In genomic region chr16:77919761-77920415, GRCh38 we compare ENCODE assay signal across 23 cellular contexts.
"Had no signal": no experiment of that assay in that cellular context is flagged by ENCODE, and none has a peak within 500 bp of the region (broad histone marks: within the 10 kb centered on the region; RNA-seq: fewer than 3 reads in every experiment).

No MANE protein-coding gene starts in this region.

- H2AFZ ChIP-seq: hepatocyte had no signal

- H3K36me3 ChIP-seq: gastroesophageal sphincter, vagina had no signal

- H3K9me3 Mint-ChIP-seq: activated CD4-positive, alpha-beta memory T cell treated with anti-CD3 and anti-CD28 coated beads, Interleukin-2, amount 10 ng/mL, durations not matched to agents 7 days and 5 days; activated CD4-positive, alpha-beta T cell treated with anti-CD3 and anti-CD28 coated beads, Interleukin-2, amount 10 ng/mL, durations not matched to agents 7 days and 5 days; activated naive CD4-positive, alpha-beta T cell treated with anti-CD3 and anti-CD28 coated beads, Interleukin-2, amount 10 ng/mL, durations not matched to agents 7 days and 5 days; activated T-cell treated with anti-CD3 and anti-CD28 coated beads, Interleukin-2, amount 50 U/mL, for 24 hours; memory B cell; natural killer cell; stimulated activated effector memory CD8-positive, alpha-beta T cell treated with anti-CD3 and anti-CD28 coated beads, Interleukin-12 subunit alpha, Interleukin-12 subunit beta, amount 100 ng/mL, for 72 hours; stimulated activated naive CD8-positive, alpha-beta T cell treated with anti-CD3 and anti-CD28 coated beads, Interleukin-15, Interleukin-2, amounts not matched to agents 100 ng/mL and 50 ng/mL, for 24 hours; type B pancreatic cell had no signal

- H3K79me2 ChIP-seq: hepatocyte had no signal

- H3K4me3 Mint-ChIP-seq: activated CD4-positive, alpha-beta memory T cell treated with anti-CD3 and anti-CD28 coated beads, Interleukin-2, amount 10 ng/mL, durations not matched to agents 7 days and 5 days; activated CD4-positive, alpha-beta T cell treated with anti-CD3 and anti-CD28 coated beads, Interleukin-2, amount 10 ng/mL, durations not matched to agents 7 days and 5 days; activated naive CD4-positive, alpha-beta T cell treated with anti-CD3 and anti-CD28 coated beads, Interleukin-2, amount 10 ng/mL, durations not matched to agents 7 days and 5 days; activated T-cell treated with anti-CD3 and anti-CD28 coated beads, Interleukin-2, amount 50 U/mL, for 24 hours; memory B cell; natural killer cell; stimulated activated effector memory CD8-positive, alpha-beta T cell treated with anti-CD3 and anti-CD28 coated beads, Interleukin-12 subunit alpha, Interleukin-12 subunit beta, amount 100 ng/mL, for 72 hours; stimulated activated naive CD8-positive, alpha-beta T cell treated with anti-CD3 and anti-CD28 coated beads, Interleukin-15, Interleukin-2, amounts not matched to agents 100 ng/mL and 50 ng/mL, for 24 hours; type B pancreatic cell had no signal

- H3K4me3 ChIP-seq: gastroesophageal sphincter, hepatocyte, vagina had no signal

- H3K27me3 ChIP-seq: gastroesophageal sphincter, hepatocyte, vagina had no signal

- H3K9me3 ChIP-seq: gastroesophageal sphincter, vagina had no signal

- ATAC-seq: activated CD4-positive, CD25-positive, alpha-beta regulatory T cell treated with anti-CD3 and anti-CD28 coated beads, Interleukin-2, amount 50 U/mL, for 24 hours; gastroesophageal sphincter; left colon; natural killer cell; sciatic nerve; stimulated activated effector memory CD8-positive, alpha-beta T cell treated with anti-CD3 and anti-CD28 coated beads, Interleukin-12 subunit alpha, Interleukin-12 subunit beta, amount 100 ng/mL, for 72 hours had no signal

- DNase-seq: activated CD4-positive, alpha-beta memory T cell treated with anti-CD3 and anti-CD28 coated beads, Interleukin-2, amount 10 ng/mL, durations not matched to agents 7 days and 5 days; activated CD4-positive, alpha-beta T cell treated with anti-CD3 and anti-CD28 coated beads, Interleukin-2, amount 10 ng/mL, durations not matched to agents 7 days and 5 days; activated CD8-positive, alpha-beta memory T cell treated with anti-CD3 and anti-CD28 coated beads, Interleukin-2, amount 50 U/mL, for 48 hours; activated gamma-delta T cell; activated naive CD4-positive, alpha-beta T cell treated with anti-CD3 and anti-CD28 coated beads, Interleukin-2, amount 10 ng/mL, durations not matched to agents 7 days and 5 days; activated T-cell treated with anti-CD3 and anti-CD28 coated beads, Interleukin-2, amount 50 U/mL, for 24 hours; amniotic stem cell; effector memory CD4-positive, alpha-beta T cell; left colon; natural killer cell; posterior cingulate gyrus; small intestine; stimulated activated CD4-positive, alpha-beta T cell treated with anti-CD3 and anti-CD28 coated beads, Interleukin-4, amount 100 ng/mL, for 24 hours; T-helper 1 cell had no signal

- H3K4me1 Mint-ChIP-seq: activated CD4-positive, alpha-beta memory T cell treated with anti-CD3 and anti-CD28 coated beads, Interleukin-2, amount 10 ng/mL, durations not matched to agents 7 days and 5 days; activated CD4-positive, alpha-beta T cell treated with anti-CD3 and anti-CD28 coated beads, Interleukin-2, amount 10 ng/mL, durations not matched to agents 7 days and 5 days; activated naive CD4-positive, alpha-beta T cell treated with anti-CD3 and anti-CD28 coated beads, Interleukin-2, amount 10 ng/mL, durations not matched to agents 7 days and 5 days; memory B cell; natural killer cell; stimulated activated effector memory CD8-positive, alpha-beta T cell treated with anti-CD3 and anti-CD28 coated beads, Interleukin-12 subunit alpha, Interleukin-12 subunit beta, amount 100 ng/mL, for 72 hours had no signal

- H3K4me1 ChIP-seq: vagina had no signal

- H3K27ac Mint-ChIP-seq: activated CD4-positive, alpha-beta memory T cell treated with anti-CD3 and anti-CD28 coated beads, Interleukin-2, amount 10 ng/mL, durations not matched to agents 7 days and 5 days; activated CD4-positive, alpha-beta T cell treated with anti-CD3 and anti-CD28 coated beads, Interleukin-2, amount 10 ng/mL, durations not matched to agents 7 days and 5 days; activated naive CD4-positive, alpha-beta T cell treated with anti-CD3 and anti-CD28 coated beads, Interleukin-2, amount 10 ng/mL, durations not matched to agents 7 days and 5 days; activated T-cell treated with anti-CD3 and anti-CD28 coated beads, Interleukin-2, amount 50 U/mL, for 24 hours; memory B cell; natural killer cell; stimulated activated effector memory CD8-positive, alpha-beta T cell treated with anti-CD3 and anti-CD28 coated beads, Interleukin-12 subunit alpha, Interleukin-12 subunit beta, amount 100 ng/mL, for 72 hours; stimulated activated naive CD8-positive, alpha-beta T cell treated with anti-CD3 and anti-CD28 coated beads, Interleukin-15, Interleukin-2, amounts not matched to agents 100 ng/mL and 50 ng/mL, for 24 hours; type B pancreatic cell had no signal

- H3K36me3 Mint-ChIP-seq: activated naive CD4-positive, alpha-beta T cell treated with anti-CD3 and anti-CD28 coated beads, Interleukin-2, amount 10 ng/mL, durations not matched to agents 7 days and 5 days; memory B cell; natural killer cell; stimulated activated effector memory CD8-positive, alpha-beta T cell treated with anti-CD3 and anti-CD28 coated beads, Interleukin-12 subunit alpha, Interleukin-12 subunit beta, amount 100 ng/mL, for 72 hours; type B pancreatic cell had no signal

- H3K4me2 ChIP-seq: hepatocyte had no signal

- H3K27ac ChIP-seq: gastroesophageal sphincter, hepatocyte, vagina had no signal

- H3K27me3 Mint-ChIP-seq: activated naive CD4-positive, alpha-beta T cell treated with anti-CD3 and anti-CD28 coated beads, Interleukin-2, amount 10 ng/mL, durations not matched to agents 7 days and 5 days; memory B cell had no signal
